Comparison of ENCODE assay signal across 8 cellular contexts in the genomic region with DNA sequence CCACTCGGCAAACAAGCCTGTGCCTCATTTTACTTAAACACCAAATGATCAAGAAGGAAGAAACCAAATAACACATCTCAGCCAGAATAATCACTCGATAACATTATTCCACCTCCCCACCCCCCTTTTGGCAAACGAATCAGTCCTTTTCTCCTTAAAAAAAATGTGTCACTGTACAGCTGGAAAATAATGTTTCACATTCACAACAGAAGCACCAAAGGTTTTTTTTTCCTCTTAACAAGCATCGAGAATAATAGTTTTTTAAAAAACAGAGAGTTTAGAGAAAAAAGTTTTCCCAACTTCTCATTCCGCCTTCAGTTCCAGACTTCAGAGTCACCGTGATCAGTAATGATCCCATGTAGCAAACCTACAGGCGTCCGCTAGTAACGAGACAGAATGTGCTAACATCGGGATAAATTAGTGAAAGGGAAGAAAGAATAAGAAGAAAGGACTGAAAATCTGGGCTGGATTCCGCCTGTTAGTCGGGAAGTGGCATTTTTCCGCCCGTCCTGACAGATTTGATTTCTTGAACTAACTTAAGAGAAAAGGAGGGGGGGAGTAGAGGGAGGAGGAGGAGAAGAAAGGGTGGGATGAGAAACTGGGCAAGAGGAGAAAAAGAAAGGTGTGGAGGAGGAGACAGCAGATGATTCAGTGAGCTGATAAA. TPM values are rescaled to one million over a fixed set of nuclear protein-coding genes. Genes with fewer than 3 reads are reported as not detected.
DNase-seq lines count a peak whose midpoint lies in the region; ATAC-seq and TF ChIP-seq lines count a peak whose summit lies in the region.

A gene with protein sequence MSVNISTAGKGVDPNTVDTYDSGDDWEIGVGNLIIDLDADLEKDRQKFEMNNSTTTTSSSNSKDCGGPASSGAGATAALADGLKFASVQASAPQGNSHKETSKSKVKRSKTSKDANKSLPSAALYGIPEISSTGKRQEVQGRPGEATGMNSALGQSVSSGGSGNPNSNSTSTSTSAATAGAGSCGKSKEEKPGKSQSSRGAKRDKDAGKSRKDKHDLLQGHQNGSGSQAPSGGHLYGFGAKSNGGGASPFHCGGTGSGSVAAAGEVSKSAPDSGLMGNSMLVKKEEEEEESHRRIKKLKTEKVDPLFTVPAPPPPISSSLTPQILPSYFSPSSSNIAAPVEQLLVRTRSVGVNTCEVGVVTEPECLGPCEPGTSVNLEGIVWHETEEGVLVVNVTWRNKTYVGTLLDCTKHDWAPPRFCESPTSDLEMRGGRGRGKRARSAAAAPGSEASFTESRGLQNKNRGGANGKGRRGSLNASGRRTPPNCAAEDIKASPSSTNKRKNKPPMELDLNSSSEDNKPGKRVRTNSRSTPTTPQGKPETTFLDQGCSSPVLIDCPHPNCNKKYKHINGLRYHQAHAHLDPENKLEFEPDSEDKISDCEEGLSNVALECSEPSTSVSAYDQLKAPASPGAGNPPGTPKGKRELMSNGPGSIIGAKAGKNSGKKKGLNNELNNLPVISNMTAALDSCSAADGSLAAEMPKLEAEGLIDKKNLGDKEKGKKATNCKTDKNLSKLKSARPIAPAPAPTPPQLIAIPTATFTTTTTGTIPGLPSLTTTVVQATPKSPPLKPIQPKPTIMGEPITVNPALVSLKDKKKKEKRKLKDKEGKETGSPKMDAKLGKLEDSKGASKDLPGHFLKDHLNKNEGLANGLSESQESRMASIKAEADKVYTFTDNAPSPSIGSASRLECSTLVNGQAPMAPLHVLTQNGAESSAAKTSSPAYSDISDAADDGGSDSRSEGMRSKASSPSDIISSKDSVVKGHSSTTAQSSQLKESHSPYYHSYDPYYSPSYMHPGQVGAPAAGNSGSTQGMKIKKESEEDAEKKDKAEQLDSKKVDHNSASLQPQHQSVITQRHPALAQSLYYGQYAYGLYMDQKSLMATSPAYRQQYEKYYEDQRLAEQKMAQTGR (N-terminal part only) (minus strand): TSS at position 388 of the 664 bp plus-strand sequence. CDS start 1,650 bp downstream, outside the sequence.

- H3K23ac ChIP-seq in H9 (ENCODE audit: insufficient read length, low read depth, low read length) = no peak within 1 kb of the TSS

- no peak within 1 kb of the TSS for H2AFZ ChIP-seq in H9 (ENCODE audit: low read length)

- TF ChIP-seq CTCF in H9 (conservative IDR thresholded peaks at IDR 0.05) (no peak; the same call in 2 of the 3 replicates), endothelial cell (IDR thresholded peaks at IDR 0.05; ENCODE audit: unreplicated experiment) (no peak)

- H2BK120ac ChIP-seq in H9 (ENCODE audit: low read depth, low read length, poor library complexity, severe bottlenecking) = no peak within 1 kb of the TSS

- H3K4me1 Mint-ChIP-seq in H9 = peaks cover 23 to 28% of the 10 kb centered on the region in 2 experiments
- H3K4me1 Mint-ChIP-seq in endothelial cell (ENCODE audit: unreplicated experiment) = peaks cover 25% of the 10 kb centered on the region
- peaks cover 2% of the 10 kb centered on the region for H3K4me1 Mint-ChIP-seq in activated T-helper 2 cell treated with anti-CD3 and anti-CD28 coated beads, Interferon-gamma antibody, Interleukin-2, Interleukin-4, amounts not matched to agents 10 μg/mL and 5 μg/mL and 100 μg/mL, durations not matched to agents 14 hours and 24 hours and 36 hours (ENCODE audit: low read depth)

- ATAC-seq in GM21367 (IDR thresholded peaks at IDR 0.05; ENCODE audit: unreplicated experiment) = no peak

- peaks cover 0 to 2% of the 10 kb centered on the region in 2 experiments; a peak in 2 of 5 replicates for H3K9me3 Mint-ChIP-seq in H9
- no peaks in the 10 kb centered on the region for H3K9me3 Mint-ChIP-seq in endothelial cell (ENCODE audit: unreplicated experiment)
- no peaks in the 10 kb centered on the region for H3K9me3 Mint-ChIP-seq in activated T-helper 2 cell treated with anti-CD3 and anti-CD28 coated beads, Interferon-gamma antibody, Interleukin-2, Interleukin-4, amounts not matched to agents 10 μg/mL and 5 μg/mL and 100 μg/mL, durations not matched to agents 14 hours and 24 hours and 36 hours

- H3K4me2 ChIP-seq in H9 (ENCODE audit: insufficient read depth, insufficient read length, low read length) = peak within 1 kb of the TSS; percentile 89

- H3K18ac ChIP-seq in H9 (ENCODE audit: insufficient read length, low read depth, low read length) = no peak within 1 kb of the TSS

- H3K9ac ChIP-seq in H9 (ENCODE audit: extremely low read depth, insufficient read length, low read length) (peak within 1 kb of the TSS; percentile 69), mucosa of stomach (ENCODE audit: low read length) (peak within 1 kb of the TSS; percentile 89)

- no peaks in the 10 kb centered on the region for H3K9me3 ChIP-seq in H9 (ENCODE audit: control insufficient read depth, low read depth, low read length)
- H3K9me3 ChIP-seq in SJCRH30 (replicated peaks) = no peaks in the 10 kb centered on the region
- H3K9me3 ChIP-seq in mucosa of stomach (ENCODE audit: control insufficient read depth, low read length) = no peaks in the 10 kb centered on the region

- H3K79me2 ChIP-seq in H9 (ENCODE audit: insufficient read depth, low read length) = peaks cover 41% of the 10 kb centered on the region; the same call in 1 of the 2 replicates

- H3K4me3 ChIP-seq in SJCRH30 (peak within 1 kb of the TSS; percentile 64), mucosa of stomach (ENCODE audit: low read length) (peak within 1 kb of the TSS; percentile 70)

- no peak within 1 kb of the TSS for H3K56ac ChIP-seq in H9 (ENCODE audit: insufficient read length, low read depth, low read length)

- H3K23me2 ChIP-seq in H9 (ENCODE audit: insufficient read length, low read depth, low read length, poor library complexity, severe bottlenecking) = peaks cover 37% of the 10 kb centered on the region

- H3K36me3 ChIP-seq in SJCRH30 (no peaks in the 10 kb centered on the region), mucosa of stomach (ENCODE audit: control insufficient read depth, insufficient read depth, low read length) (no peaks in the 10 kb centered on the region)

- in situ Hi-C loops in ACHN (cut with HindIII; ENCODE audit: low pct_ligation_motif_present, low pct_unique_long_range_greater_than_20kb, low sequenced_read_pairs) = no loop called here

- no CpG with 5 or more reads among the region's 14 CpGs for WGBS in H9 (ENCODE audit: extremely low coverage, insufficient read length, low lambda C conversion rate)

- no peak within 1 kb of the TSS for H3K4me3 Mint-ChIP-seq in H9
- no peak within 1 kb of the TSS for H3K4me3 Mint-ChIP-seq in endothelial cell (ENCODE audit: unreplicated experiment)
- no peak within 1 kb of the TSS for H3K4me3 Mint-ChIP-seq in activated T-helper 2 cell treated with anti-CD3 and anti-CD28 coated beads, Interferon-gamma antibody, Interleukin-2, Interleukin-4, amounts not matched to agents 10 μg/mL and 5 μg/mL and 100 μg/mL, durations not matched to agents 14 hours and 24 hours and 36 hours (ENCODE audit: low read depth)

- intact Hi-C loops in activated T-helper 2 cell treated with anti-CD3 and anti-CD28 coated beads, Interferon-gamma antibody, Interleukin-2, Interleukin-4, amounts not matched to agents 10 μg/mL and 5 μg/mL and 100 μg/mL, durations not matched to agents 14 hours and 24 hours and 36 hours (cut with micrococcal nuclease) = no loop called here

- H4K91ac ChIP-seq in H9 (ENCODE audit: insufficient read length, low read depth, low read length) = no peak within 1 kb of the TSS

- peak; percentile 77 for DNase-seq in ACHN
- no peak for DNase-seq in H9
- peak; percentile 44 to 73 for DNase-seq in SJCRH30
- DNase-seq in endothelial cell (ENCODE audit: low spot score) = peak; percentile 37
- DNase-seq in AG08396 (ENCODE audit: low spot score) = no peak
- no peak for DNase-seq in activated T-helper 2 cell treated with anti-CD3 and anti-CD28 coated beads, Interferon-gamma antibody, Interleukin-2, Interleukin-4, amounts not matched to agents 10 μg/mL and 5 μg/mL and 100 μg/mL, durations not matched to agents 14 hours and 24 hours and 36 hours (ENCODE audit: low spot score)

- H3K14ac ChIP-seq in H9 (ENCODE audit: insufficient read depth, low read length) = no peak within 1 kb of the TSS

- H3K4ac ChIP-seq in H9 (ENCODE audit: low read depth, low read length) = no peak within 1 kb of the TSS

- H4K5ac ChIP-seq in H9 (ENCODE audit: insufficient read length, low read depth, low read length) = no peak within 1 kb of the TSS

- H3K36me3 Mint-ChIP-seq in H9 (ENCODE audit: insufficient read depth in 1 of 3, low read depth in 3 of 3) (peaks cover 0 to 4% (median 4%) of the 10 kb centered on the region in 3 experiments; a peak in 5 of 7 replicates), endothelial cell (ENCODE audit: low read depth, unreplicated experiment) (no peaks in the 10 kb centered on the region)
- no peaks in the 10 kb centered on the region for H3K36me3 Mint-ChIP-seq in activated T-helper 2 cell treated with anti-CD3 and anti-CD28 coated beads, Interferon-gamma antibody, Interleukin-2, Interleukin-4, amounts not matched to agents 10 μg/mL and 5 μg/mL and 100 μg/mL, durations not matched to agents 14 hours and 24 hours and 36 hours (ENCODE audit: low read depth)

- H2AK5ac ChIP-seq in H9 (ENCODE audit: insufficient read length, low read length) = no peak within 1 kb of the TSS

- no peaks in the 10 kb centered on the region for H3K27me3 Mint-ChIP-seq in H9 (ENCODE audit: low read depth)
- H3K27me3 Mint-ChIP-seq in endothelial cell (ENCODE audit: unreplicated experiment) = peaks cover 18% of the 10 kb centered on the region
- peaks cover 41% of the 10 kb centered on the region for H3K27me3 Mint-ChIP-seq in activated T-helper 2 cell treated with anti-CD3 and anti-CD28 coated beads, Interferon-gamma antibody, Interleukin-2, Interleukin-4, amounts not matched to agents 10 μg/mL and 5 μg/mL and 100 μg/mL, durations not matched to agents 14 hours and 24 hours and 36 hours (ENCODE audit: low read depth)

- no peak within 1 kb of the TSS for H2BK20ac ChIP-seq in H9 (ENCODE audit: low read depth, low read length, poor library complexity, severe bottlenecking)

- H3K79me1 ChIP-seq in H9 (ENCODE audit: insufficient read depth, low read depth, low read length, poor library complexity, severe bottlenecking) = no peaks in the 10 kb centered on the region

- H3K4me1 ChIP-seq in H9 (ENCODE audit: insufficient read depth, low read length) (peaks cover 7% of the 10 kb centered on the region; the same call in 1 of the 2 replicates), SJCRH30 (peaks cover 26% of the 10 kb centered on the region), mucosa of stomach (ENCODE audit: control insufficient read depth, insufficient read depth, low read length) (peaks cover 13% of the 10 kb centered on the region)

- no peak within 1 kb of the TSS for H4K8ac ChIP-seq in H9 (replicated peaks; ENCODE audit: insufficient read length, low read depth, low read length)

- peak within 1 kb of the TSS; percentile 83 for H3K27ac ChIP-seq in H9 (ENCODE audit: insufficient read length, low read depth, low read length)
- peak within 1 kb of the TSS; percentile 83 for H3K27ac ChIP-seq in SJCRH30

- H2BK12ac ChIP-seq in H9 (ENCODE audit: insufficient read length, low read depth, low read length) = no peak within 1 kb of the TSS

- no peak within 1 kb of the TSS for H2BK15ac ChIP-seq in H9 (ENCODE audit: low read depth, low read length)

- H3K27ac Mint-ChIP-seq in H9 (peak within 1 kb of the TSS; percentile 96 to 100 (median 99)), endothelial cell (ENCODE audit: unreplicated experiment) (no peak within 1 kb of the TSS)
- H3K27ac Mint-ChIP-seq in activated T-helper 2 cell treated with anti-CD3 and anti-CD28 coated beads, Interferon-gamma antibody, Interleukin-2, Interleukin-4, amounts not matched to agents 10 μg/mL and 5 μg/mL and 100 μg/mL, durations not matched to agents 14 hours and 24 hours and 36 hours = no peak within 1 kb of the TSS

- H4K20me1 ChIP-seq in H9 (ENCODE audit: control insufficient read depth, insufficient read depth, insufficient read length) = no peaks in the 10 kb centered on the region

- no peaks in the 10 kb centered on the region for H3K27me3 ChIP-seq in H9 (ENCODE audit: insufficient read depth, low read length)
- no peaks in the 10 kb centered on the region for H3K27me3 ChIP-seq in SJCRH30
- no peaks in the 10 kb centered on the region for H3K27me3 ChIP-seq in mucosa of stomach (ENCODE audit: control insufficient read depth, insufficient read depth, low read length)

- no peak within 1 kb of the TSS for H2BK5ac ChIP-seq in H9 (ENCODE audit: insufficient read length, low read length)

- no peak within 1 kb of the TSS for H3T11ph ChIP-seq in H9 (ENCODE audit: low read length)

RNA-seq across cellular contexts. Expression of the gene that starts here (rescaled TPM):
- total RNA-seq in H9 (2021) (63.7 and 67.0 TPM in 2 replicates), endothelial cell (ENCODE audit: unreplicated experiment) (88.0 TPM)
- total RNA-seq in SJCRH30 (2014; rRNA removed; shearing (Covaris generic)) = 10.9 and 12.6 TPM in 2 replicates
- total RNA-seq in activated T-helper 2 cell treated with anti-CD3 and anti-CD28 coated beads, Interferon-gamma antibody, Interleukin-2, Interleukin-4, amounts not matched to agents 10 μg/mL and 5 μg/mL and 100 μg/mL, durations not matched to agents 14 hours and 24 hours and 36 hours = not detected in 2 replicates

Comparison
In these comparisons a context has a peak if more than half of its experiments do, and no peak if none do; other contexts are left out.
1. RNA of the gene that starts here (total RNA-seq): 88.0 TPM in endothelial cell (single experiment), 63.7 to 67.0 TPM in H9 and 10.9 to 12.6 TPM in SJCRH30; not detected in activated T-helper 2 cell treated with anti-CD3 and anti-CD28 coated beads, Interferon-gamma antibody, Interleukin-2, Interleukin-4, amounts not matched to agents 10 μg/mL and 5 μg/mL and 100 μg/mL, durations not matched to agents 14 hours and 24 hours and 36 hours; every median in the first group is over 10 times any median in the second.
2. DNase-seq: peak in ACHN (single experiment), SJCRH30 (2 of 2) and endothelial cell (single experiment); none in H9 (single experiment), AG08396 (single experiment) and activated T-helper 2 cell treated with anti-CD3 and anti-CD28 coated beads, Interferon-gamma antibody, Interleukin-2, Interleukin-4, amounts not matched to agents 10 μg/mL and 5 μg/mL and 100 μg/mL, durations not matched to agents 14 hours and 24 hours and 36 hours (single experiment).
3. H3K27ac Mint-ChIP-seq: peak in H9 (3 of 3); none in endothelial cell (single experiment) and activated T-helper 2 cell treated with anti-CD3 and anti-CD28 coated beads, Interferon-gamma antibody, Interleukin-2, Interleukin-4, amounts not matched to agents 10 μg/mL and 5 μg/mL and 100 μg/mL, durations not matched to agents 14 hours and 24 hours and 36 hours (single experiment).